Comparison of ENCODE assay signal across 1 cellular context in genomic region chr9:109082091-109082620, GRCh38.
A peak's percentile ranks its signal among the peaks of the same experiment; 100 is the strongest.
TF ChIP-seq lines count a peak whose summit lies in the region.

No MANE protein-coding gene starts in this region.

TF ChIP-seq in HepG2, 621 proteins besides CTCF, POLR2A, EP300 and RAD21 (continued from another document):
- peak; percentile 91; the same call in 1 of the 2 replicates for TF ChIP-seq FOXJ3 (CRISPR knock-in tag; IDR thresholded peaks at IDR 0.05; ENCODE audit: borderline replicate concordance)
- TF ChIP-seq MIER2 (CRISPR knock-in tag; IDR thresholded peaks at IDR 0.05) = peak; percentile 58; the same call in 1 of the 2 replicates
- peak; percentile 71 for TF ChIP-seq KAT8 (CRISPR knock-in tag; IDR thresholded peaks at IDR 0.05)
- TF ChIP-seq FOXA3 (CRISPR knock-in tag; IDR thresholded peaks at IDR 0.05) = peak; percentile 93
- TF ChIP-seq ZBTB43 (CRISPR knock-in tag; conservative IDR thresholded peaks at IDR 0.05) = peak; percentile 87; the same call in 1 of the 2 replicates
- TF ChIP-seq SOX5 (CRISPR knock-in tag; IDR thresholded peaks at IDR 0.05; ENCODE audit: borderline replicate concordance) = peak; percentile 97; the same call in 1 of the 2 replicates
- no peak for TF ChIP-seq RORA (CRISPR knock-in tag; IDR thresholded peaks at IDR 0.05)
- peak; percentile 100 for TF ChIP-seq NR2F6 (IDR thresholded peaks at IDR 0.05)
- peak; percentile 99 for TF ChIP-seq NR2F6 (CRISPR knock-in tag; IDR thresholded peaks at IDR 0.05)
- no peak; the same call in 1 of the 2 replicates for TF ChIP-seq ZNF230 (CRISPR knock-in tag; IDR thresholded peaks at IDR 0.05)
- TF ChIP-seq SKI (IDR thresholded peaks at IDR 0.05; ENCODE audit: partially characterized antibody) = peak; percentile 17
- TF ChIP-seq PCBP2 (optimal IDR thresholded peaks at IDR 0.05; ENCODE audit: low read depth, low read length, poor library complexity, severe bottlenecking) = no peak
- 0 out of 2 replicates have a peak, but pooled peaks have one; percentile 62 for TF ChIP-seq ARNTL (CRISPR knock-in tag; IDR thresholded peaks at IDR 0.05)
- TF ChIP-seq MLX (CRISPR knock-in tag; IDR thresholded peaks at IDR 0.05) = peak; percentile 96
- 0 out of 2 replicates have a peak, but pooled peaks have one; percentile 46 for TF ChIP-seq CBFB (CRISPR knock-in tag; IDR thresholded peaks at IDR 0.05)
- peak; percentile 97 for TF ChIP-seq PAXIP1 (CRISPR knock-in tag; conservative IDR thresholded peaks at IDR 0.05)
- peak in 1 of 2 experiments; percentile 39; a peak in 1 of 4 replicates for TF ChIP-seq ATF4 (CRISPR knock-in tag; IDR thresholded peaks at IDR 0.05)
- TF ChIP-seq FUBP1 (CRISPR knock-in tag; IDR thresholded peaks at IDR 0.05; ENCODE audit: borderline replicate concordance) = no peak
- TF ChIP-seq E2F1 (CRISPR knock-in tag; IDR thresholded peaks at IDR 0.05) = 0 out of 2 replicates have a peak, but pooled peaks have one; percentile 41
- no peak for TF ChIP-seq ZNF615 (CRISPR knock-in tag; IDR thresholded peaks at IDR 0.05; ENCODE audit: borderline replicate concordance)
- TF ChIP-seq ZSCAN9 (CRISPR knock-in tag; IDR thresholded peaks at IDR 0.05; ENCODE audit: borderline replicate concordance) = peak; percentile 63; the same call in 1 of the 2 replicates
